Comparison of ENCODE assay signal across 10 cellular contexts in genomic region chr11:94525933-94526332, GRCh38. TPM values are rescaled to one million over a fixed set of nuclear protein-coding genes. Genes with fewer than 3 reads are reported as not detected.
A peak's percentile ranks its signal among the peaks of the same experiment; 100 is the strongest.
DNase-seq lines count a peak whose midpoint lies in the region; ATAC-seq, FAIRE-seq and TF ChIP-seq lines count a peak whose summit lies in the region.
"Had no signal": no experiment of that assay in that cellular context is flagged by ENCODE, and none has a peak within 500 bp of the region (broad histone marks: within the 10 kb centered on the region; RNA-seq: fewer than 3 reads in every experiment).

No MANE protein-coding gene starts in this region.

- no peak for TF ChIP-seq CTCF in BE2C (IDR thresholded peaks at IDR 0.05; ENCODE audit: low read depth, low read length)

- DNase-seq in NCI-H82 (lab: John Stamatoyannopoulos, UW) (peak; percentile 5), NCI-H82 treated with DMSO at 0.1 percent for 48 hours (lab: John Stamatoyannopoulos, UW; ENCODE audit: unreplicated experiment) (no peak), astrocyte of the hippocampus (ENCODE audit: low read depth, low spot score) (peak; percentile 75), kidney tubule cell (ENCODE audit: low spot score) (peak; percentile 76), urothelium cell line (ENCODE audit: low spot score) (peak; percentile 61), BE2C (no peak), HUDEP-2 (lab: John Stamatoyannopoulos, UW; ENCODE audit: unreplicated experiment in 76 of 76) (no peak)
- DNase-seq: T1000 had no signal

- H3K4me1 ChIP-seq in BE2C: no peaks in the 10 kb centered on the region

- no peaks in the 10 kb centered on the region for H3K9me3 ChIP-seq in BE2C

- H3K36me3 ChIP-seq in BE2C: no peaks in the 10 kb centered on the region

- H3K27me3 ChIP-seq in BE2C: peaks cover 8% of the 10 kb centered on the region

- FAIRE-seq in urothelium cell line (lab: Jason Lieb, UNC): no peak

- H3K4me3 ChIP-seq in BE2C (ENCODE audit: low read depth, low read length): no peak overlapping the region

- ATAC-seq in HG02973 (IDR thresholded peaks at IDR 0.05; ENCODE audit: unreplicated experiment): no peak
- ATAC-seq: natural killer cell treated with Interleukin-12 subunit alpha and Interleukin-12 subunit beta and Interleukin-15 and Interleukin-18, amount 100 ng/mL, for 72 hours had no signal

RNA-seq across cellular contexts. Expression of gene C11orf97, which starts 13.7 kb away (rescaled TPM):
- not detected for polyA plus RNA-seq in BE2C (2012; ENCODE audit: insufficient read depth, insufficient read length, low read depth)

RNA-seq across cellular contexts. Expression of gene FUT4, which starts 17.8 kb away (rescaled TPM):
- 1.5 TPM for polyA plus RNA-seq in BE2C (2012; ENCODE audit: insufficient read depth, insufficient read length, low read depth)

RNA-seq across cellular contexts. Expression of gene ANKRD49, which starts 32.1 kb away (rescaled TPM):
- 5.1 TPM for polyA plus RNA-seq in BE2C (2012; ENCODE audit: insufficient read depth, insufficient read length, low read depth)

RNA-seq across cellular contexts. Expression of gene MRE11, which starts 32.3 kb away (rescaled TPM):
- polyA plus RNA-seq in BE2C (2012; ENCODE audit: insufficient read depth, insufficient read length, low read depth): 4.0 TPM

RNA-seq across cellular contexts. Expression of gene PIWIL4, which starts 41.2 kb away (rescaled TPM):
- polyA plus RNA-seq in BE2C (2012; ENCODE audit: insufficient read depth, insufficient read length, low read depth): not detected

Comparison
In these comparisons a context has a peak if more than half of its experiments do, and no peak if none do; other contexts are left out.
1. DNase-seq: peak in NCI-H82 (single experiment), astrocyte of the hippocampus (single experiment), kidney tubule cell (single experiment) and urothelium cell line (single experiment); none in NCI-H82 treated with DMSO at 0.1 percent for 48 hours (single experiment), BE2C (single experiment) and HUDEP-2 (0 of 76).